27 cellular contexts compared by ENCODE assay signal in genomic region chr4:88422403-88422802, GRCh38.
"Had no signal": no experiment of that assay in that cellular context is flagged by ENCODE, and none has a peak within 500 bp of the region (broad histone marks: within the 10 kb centered on the region; RNA-seq: fewer than 3 reads in every experiment).

No MANE protein-coding gene starts in this region.

- H3K36me3 ChIP-seq: neural progenitor cell, ovary, right lobe of liver, sigmoid colon, tibial artery, upper lobe of right lung, uterus had no signal

- H3K27ac ChIP-seq: neural progenitor cell, ovary, psoas muscle, right lobe of liver, sigmoid colon, suprapubic skin, testis, tibial artery, transverse colon, upper lobe of right lung, uterus had no signal

- H3K27me3 Mint-ChIP-seq: naive thymus-derived CD4-positive, alpha-beta T cell; stimulated activated naive B cell treated with anti-CD40 and anti-IgM and Interleukin-4, amounts not matched to agents 10 μg/mL and 1 μg/mL and 100 μg/mL, for 72 hours; stimulated activated naive CD8-positive, alpha-beta T cell treated with anti-CD3 and anti-CD28 coated beads, Interleukin-15, Interleukin-2, amounts not matched to agents 100 ng/mL and 50 ng/mL, for 24 hours; type B pancreatic cell had no signal

- H3K4me3 ChIP-seq: neural progenitor cell, ovary, psoas muscle, right lobe of liver, sigmoid colon, suprapubic skin, testis, tibial artery, transverse colon, upper lobe of right lung, uterus had no signal

- H3K4me3 Mint-ChIP-seq: naive thymus-derived CD4-positive, alpha-beta T cell; natural killer cell; nephron; neural progenitor cell; stimulated activated effector memory CD8-positive, alpha-beta T cell treated with anti-CD3 and anti-CD28 coated beads, Interleukin-12 subunit alpha, Interleukin-12 subunit beta, amount 100 ng/mL, for 72 hours; stimulated activated naive B cell treated with anti-CD40 and anti-IgM and Interleukin-4, amounts not matched to agents 10 μg/mL and 1 μg/mL and 100 μg/mL, for 72 hours; stimulated activated naive CD8-positive, alpha-beta T cell treated with anti-CD3 and anti-CD28 coated beads, Interleukin-15, Interleukin-2, amounts not matched to agents 100 ng/mL and 50 ng/mL, for 24 hours; type B pancreatic cell had no signal

- H3K4me2 ChIP-seq: neural progenitor cell had no signal

- H3K9ac ChIP-seq: neural progenitor cell had no signal

- H3K36me3 Mint-ChIP-seq: natural killer cell, neural progenitor cell, type B pancreatic cell had no signal

- H3K27ac Mint-ChIP-seq: natural killer cell; nephron; neural progenitor cell; stimulated activated effector memory CD8-positive, alpha-beta T cell treated with anti-CD3 and anti-CD28 coated beads, Interleukin-12 subunit alpha, Interleukin-12 subunit beta, amount 100 ng/mL, for 72 hours; stimulated activated naive B cell treated with anti-CD40 and anti-IgM and Interleukin-4, amounts not matched to agents 10 μg/mL and 1 μg/mL and 100 μg/mL, for 72 hours; stimulated activated naive CD8-positive, alpha-beta T cell treated with anti-CD3 and anti-CD28 coated beads, Interleukin-15, Interleukin-2, amounts not matched to agents 100 ng/mL and 50 ng/mL, for 24 hours; type B pancreatic cell had no signal

- DNase-seq: naive thymus-derived CD4-positive, alpha-beta T cell; natural killer cell; occipital lobe; ovary; psoas muscle; right cardiac atrium; right lobe of liver; sigmoid colon; small intestine; stimulated activated CD4-positive, alpha-beta T cell treated with anti-CD3 and anti-CD28 coated beads, Interleukin-15, amount 100 ng/mL, for 24 hours; stimulated activated CD4-positive, alpha-beta T cell treated with anti-CD3 and anti-CD28 coated beads, Interleukin-2, amount 100 ng/mL, for 24 hours; stimulated activated CD4-positive, alpha-beta T cell treated with anti-CD3 and anti-CD28 coated beads, Interleukin-2, amount 100 ng/mL, for 48 hours; stimulated activated CD4-positive, alpha-beta T cell treated with anti-CD3 and anti-CD28 coated beads, Interleukin-4, amount 100 ng/mL, for 24 hours; stimulated activated naive B cell treated with anti-CD40 and anti-IgM and Interleukin-4, amounts not matched to agents 10 μg/mL and 1 μg/mL and 100 μg/mL, for 72 hours; stimulated activated naive CD4-positive, alpha-beta T cell treated with Interleukin-2 at 50 U/mL for 16 hours; substantia nigra; testis; tibial artery; transverse colon; upper lobe of right lung; uterus had no signal

- H3K4me1 Mint-ChIP-seq: natural killer cell; nephron; neural progenitor cell; stimulated activated effector memory CD8-positive, alpha-beta T cell treated with anti-CD3 and anti-CD28 coated beads, Interleukin-12 subunit alpha, Interleukin-12 subunit beta, amount 100 ng/mL, for 72 hours; stimulated activated naive B cell treated with anti-CD40 and anti-IgM and Interleukin-4, amounts not matched to agents 10 μg/mL and 1 μg/mL and 100 μg/mL, for 72 hours had no signal

- H3K9me3 Mint-ChIP-seq: naive thymus-derived CD4-positive, alpha-beta T cell; natural killer cell; neural progenitor cell; stimulated activated effector memory CD8-positive, alpha-beta T cell treated with anti-CD3 and anti-CD28 coated beads, Interleukin-12 subunit alpha, Interleukin-12 subunit beta, amount 100 ng/mL, for 72 hours; stimulated activated naive B cell treated with anti-CD40 and anti-IgM and Interleukin-4, amounts not matched to agents 10 μg/mL and 1 μg/mL and 100 μg/mL, for 72 hours; stimulated activated naive CD8-positive, alpha-beta T cell treated with anti-CD3 and anti-CD28 coated beads, Interleukin-15, Interleukin-2, amounts not matched to agents 100 ng/mL and 50 ng/mL, for 24 hours; type B pancreatic cell had no signal

- H3K27me3 ChIP-seq: neural progenitor cell, ovary, right lobe of liver, sigmoid colon, suprapubic skin, testis, tibial artery, transverse colon, upper lobe of right lung, uterus had no signal

- H3K4me1 ChIP-seq: neural progenitor cell, psoas muscle, right lobe of liver, sigmoid colon, suprapubic skin, testis, tibial artery, transverse colon, upper lobe of right lung, uterus had no signal

- H3K9me3 ChIP-seq: ovary, right lobe of liver, sigmoid colon, suprapubic skin, testis, tibial artery, transverse colon, upper lobe of right lung, uterus had no signal

- ATAC-seq: naive thymus-derived CD4-positive, alpha-beta T cell; natural killer cell; psoas muscle; right cardiac atrium; right lobe of liver; stimulated activated effector memory CD8-positive, alpha-beta T cell treated with anti-CD3 and anti-CD28 coated beads, Interleukin-12 subunit alpha, Interleukin-12 subunit beta, amount 100 ng/mL, for 72 hours; stimulated activated naive B cell treated with anti-CD40 and anti-IgM and Interleukin-4, amounts not matched to agents 10 μg/mL and 1 μg/mL and 100 μg/mL, for 72 hours; upper lobe of right lung had no signal

- FAIRE-seq: small intestine had no signal
